Comparison of ENCODE assay signal across 1 cellular context in the genomic region with DNA sequence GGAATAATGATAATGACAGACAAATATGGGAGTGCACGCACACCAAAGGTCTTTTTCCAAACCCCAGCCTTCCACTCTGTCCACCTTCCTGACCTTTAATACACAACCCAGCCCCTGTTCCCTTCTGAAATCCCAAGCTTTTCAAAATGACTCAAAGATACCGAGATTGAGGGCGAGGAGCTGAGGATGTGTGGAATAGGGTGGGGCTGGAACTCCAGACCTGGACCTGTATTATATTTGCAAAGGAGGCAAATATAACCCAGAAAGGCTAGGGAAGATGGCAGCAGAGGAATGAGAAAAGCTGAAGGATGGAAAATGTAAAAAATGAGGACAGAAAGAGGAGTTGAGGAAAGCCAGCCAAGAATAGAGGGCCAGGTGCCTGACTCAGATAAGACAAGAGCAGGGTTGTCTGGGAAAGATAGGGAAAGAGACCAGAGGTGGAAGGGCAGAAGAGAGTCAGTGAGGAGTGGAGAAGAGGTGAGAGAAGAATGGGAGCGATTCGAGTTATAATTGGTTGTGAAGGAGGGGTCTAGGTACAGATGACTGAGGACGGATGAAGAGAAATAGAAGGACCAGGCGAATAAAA.
TF ChIP-seq lines count a peak whose summit lies in the region.

No MANE protein-coding gene starts in this region.

TF ChIP-seq in A549, 52 proteins besides CTCF, POLR2A, EP300 and RAD21 (continued from another document):
- TF ChIP-seq RFX5 (IDR thresholded peaks at IDR 0.05) (no peak), ELK1 (IDR thresholded peaks at IDR 0.05; ENCODE audit: low read depth, low read length) (no peak), PHF8 (IDR thresholded peaks at IDR 0.05; ENCODE audit: borderline replicate concordance, low read depth) (no peak), FOSL2 (IDR thresholded peaks at IDR 0.05) (no peak), FOSL2 (CRISPR knock-in tag; IDR thresholded peaks at IDR 0.05) (no peak), HEYL (CRISPR knock-in tag; IDR thresholded peaks at IDR 0.05) (no peak)
- TF ChIP-seq, protein P1, sequence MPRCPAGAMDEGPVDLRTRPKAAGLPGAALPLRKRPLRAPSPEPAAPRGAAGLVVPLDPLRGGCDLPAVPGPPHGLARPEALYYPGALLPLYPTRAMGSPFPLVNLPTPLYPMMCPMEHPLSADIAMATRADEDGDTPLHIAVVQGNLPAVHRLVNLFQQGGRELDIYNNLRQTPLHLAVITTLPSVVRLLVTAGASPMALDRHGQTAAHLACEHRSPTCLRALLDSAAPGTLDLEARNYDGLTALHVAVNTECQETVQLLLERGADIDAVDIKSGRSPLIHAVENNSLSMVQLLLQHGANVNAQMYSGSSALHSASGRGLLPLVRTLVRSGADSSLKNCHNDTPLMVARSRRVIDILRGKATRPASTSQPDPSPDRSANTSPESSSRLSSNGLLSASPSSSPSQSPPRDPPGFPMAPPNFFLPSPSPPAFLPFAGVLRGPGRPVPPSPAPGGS (IDR thresholded peaks at IDR 0.05) = no peak
